In genomic region chr14:61197416-61197815, GRCh38 we compare ENCODE assay signal across 15 cellular contexts.
DNase-seq lines count a peak whose midpoint lies in the region; ATAC-seq and TF ChIP-seq lines count a peak whose summit lies in the region.
"Had no signal": no experiment of that assay in that cellular context is flagged by ENCODE, and none has a peak within 500 bp of the region (broad histone marks: within the 10 kb centered on the region; RNA-seq: fewer than 3 reads in every experiment).

No MANE protein-coding gene starts in this region.

- TF ChIP-seq CTCF in A673 (conservative IDR thresholded peaks at IDR 0.05; ENCODE audit: low read depth, low read length) (no peak), glutamatergic neuron (IDR thresholded peaks at IDR 0.05; ENCODE audit: partially characterized antibody, unreplicated experiment) (no peak), foreskin keratinocyte (conservative IDR thresholded peaks at IDR 0.05) (no peak)

- H3K4me1 Mint-ChIP-seq in glutamatergic neuron (ENCODE audit: low read depth, unreplicated experiment): peaks cover 42% of the 10 kb centered on the region

- no peaks in the 10 kb centered on the region for H3K27me3 ChIP-seq in A673 (replicated peaks; ENCODE audit: insufficient read depth, low read depth, low read length, poor library complexity)
- peaks cover 36% of the 10 kb centered on the region for H3K27me3 ChIP-seq in foreskin keratinocyte
- H3K27me3 ChIP-seq: SJSA1 had no signal

- H3K4me3 Mint-ChIP-seq in glutamatergic neuron (ENCODE audit: unreplicated experiment): no peak overlapping the region
- H3K4me3 Mint-ChIP-seq: H9, T-helper 17 cell had no signal

- peaks cover 6% of the 10 kb centered on the region for H3K4me1 ChIP-seq in A673 (ENCODE audit: insufficient read depth, low read length, poor library complexity, severe bottlenecking)
- peaks cover 3% of the 10 kb centered on the region for H3K4me1 ChIP-seq in foreskin keratinocyte

- peaks cover 2% of the 10 kb centered on the region for H3K9me3 Mint-ChIP-seq in glutamatergic neuron (ENCODE audit: unreplicated experiment)
- H3K9me3 Mint-ChIP-seq: H9 had no signal

- ATAC-seq in foreskin keratinocyte: no peak
- no peak for ATAC-seq in HG03520 (IDR thresholded peaks at IDR 0.05; ENCODE audit: unreplicated experiment)
- ATAC-seq: Panc1, T-helper 17 cell had no signal

- H3K27ac ChIP-seq in A673 (ENCODE audit: low read depth, low read length, poor library complexity, severe bottlenecking) (no peak overlapping the region), foreskin keratinocyte (no peak overlapping the region)
- H3K27ac ChIP-seq: C4-2B, SJSA1 had no signal

- POLR2A ChIA-PET in A673 (lab: Charles Lee; ENCODE audit: low non-redundant PET): no interaction called here

- no peak overlapping the region for H3K4me3 ChIP-seq in A673 (ENCODE audit: low read depth, low read length, poor library complexity, severe bottlenecking)
- H3K4me3 ChIP-seq: SJSA1 had no signal

- H3K36me3 Mint-ChIP-seq in glutamatergic neuron (ENCODE audit: unreplicated experiment): no peaks in the 10 kb centered on the region

- H3K27me3 Mint-ChIP-seq in glutamatergic neuron (ENCODE audit: unreplicated experiment): no peaks in the 10 kb centered on the region

- H3K9me3 ChIP-seq in A673 (ENCODE audit: low read depth, low read length, poor library complexity, severe bottlenecking): no peaks in the 10 kb centered on the region
- H3K9me3 ChIP-seq: SJSA1 had no signal

- intact Hi-C loops in A673 (cut with micrococcal nuclease; ENCODE audit: unreplicated experiment): loop anchor here (5.0 kb wide), 1 partner anchor 570 kb away; no protein-coding TSS in a partner anchor

- H3K36me3 ChIP-seq in A673 (ENCODE audit: insufficient read depth, low read length, poor library complexity, severe bottlenecking): no peaks in the 10 kb centered on the region
- H3K36me3 ChIP-seq: SJSA1 had no signal

- peak; percentile 66 for DNase-seq in A673 (ENCODE audit: low spot score)
- DNase-seq in COLO829 (ENCODE audit: low spot score): peak; percentile 62
- peak; percentile 85 for DNase-seq in NCI-H2171 treated with DMSO at 0.1 percent for 48 hours (lab: John Stamatoyannopoulos, UW)
- DNase-seq in glutamatergic neuron: no peak
- DNase-seq in activated CD4-positive, alpha-beta T cell treated with anti-CD3 and anti-CD28 coated beads, Interleukin-2, amount 50 U/mL, for 4 hours: no peak
- no peak for DNase-seq in foreskin keratinocyte
- DNase-seq: AML-193, H9, NCI-H1694 treated with DMSO at 0.1 percent for 48 hours, NCI-H774, T-helper 17 cell had no signal

- peak overlapping the region; percentile 60 for H3K27ac Mint-ChIP-seq in glutamatergic neuron (ENCODE audit: unreplicated experiment)
- H3K27ac Mint-ChIP-seq: H9, T-helper 17 cell had no signal

- CTCF ChIA-PET in A673 (lab: Charles Lee): no interaction called here

- BruUV-seq in A673 (replicated peaks; lab: Mats Ljungman, UMichigan): no TSS peak

Comparison
In these comparisons a context has a peak if more than half of its experiments do, and no peak if none do; other contexts are left out.
1. DNase-seq: peak in A673 (single experiment), COLO829 (single experiment) and NCI-H2171 treated with DMSO at 0.1 percent for 48 hours (single experiment); none in glutamatergic neuron (single experiment), activated CD4-positive, alpha-beta T cell treated with anti-CD3 and anti-CD28 coated beads, Interleukin-2, amount 50 U/mL, for 4 hours (0 of 2) and foreskin keratinocyte (0 of 2).